Comparison of ENCODE assay signal across 23 cellular contexts in the genomic region with DNA sequence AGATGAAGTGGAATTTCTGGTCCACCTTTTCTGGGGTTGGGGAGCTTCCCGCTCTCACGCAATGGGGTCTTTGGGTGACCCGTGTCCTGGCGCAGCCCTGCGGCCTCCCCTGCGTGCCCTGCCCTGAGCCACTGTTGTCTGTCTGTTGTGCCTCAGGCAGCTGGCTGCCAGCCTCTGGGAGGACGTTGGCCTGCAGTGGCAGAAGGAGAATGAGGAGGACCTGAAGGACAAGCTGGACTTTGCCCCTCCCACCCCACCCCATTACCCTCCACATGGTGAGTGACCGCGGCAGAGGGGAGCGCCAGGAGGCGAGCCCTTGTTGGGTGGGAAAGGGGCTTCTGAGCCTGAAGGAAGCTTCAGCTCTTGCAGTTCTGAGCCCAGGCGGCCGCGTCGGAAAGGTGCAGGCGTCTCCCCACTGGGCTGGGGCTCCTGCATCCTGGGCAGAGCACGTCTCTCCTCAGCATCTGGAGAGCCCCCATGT.
"Had no signal": no experiment of that assay in that cellular context is flagged by ENCODE, and none has a peak within 500 bp of the region (broad histone marks: within the 10 kb centered on the region; RNA-seq: fewer than 3 reads in every experiment).

No MANE protein-coding gene starts in this region.

- H3K36me3 ChIP-seq: uterus had no signal

- H3K9me3 ChIP-seq: heart left ventricle, left ventricle myocardium inferior, thoracic aorta, uterus had no signal

- H3K4me3 ChIP-seq: coronary artery, dorsolateral prefrontal cortex, heart left ventricle, left ventricle myocardium inferior, thoracic aorta, uterus had no signal

- H3K27me3 ChIP-seq: dorsolateral prefrontal cortex, heart left ventricle, uterus had no signal

- H3K4me1 ChIP-seq: uterus had no signal

- DNase-seq: activated CD4-positive, alpha-beta T cell treated with anti-CD3 and anti-CD28 coated beads for 48 hours; activated CD4-positive, alpha-beta T cell treated with anti-CD3 and anti-CD28 coated beads, Interleukin-2, amount 50 U/mL, for 48 hours; activated CD8-positive, alpha-beta memory T cell treated with anti-CD3 and anti-CD28 coated beads, Interleukin-2, amount 50 U/mL, for 4 hours; activated T-cell treated with anti-CD3 and anti-CD28 coated beads, Interleukin-2, amount 50 U/mL, for 1 hour; anterior cingulate cortex; effector memory CD4-positive, alpha-beta T cell; erythroblast; left ventricle myocardium inferior; mammary epithelial cell; naive thymus-derived CD4-positive, alpha-beta T cell; nucleus accumbens; stimulated activated CD4-positive, alpha-beta T cell treated with anti-CD3 and anti-CD28 coated beads, Interleukin-12 subunit alpha, Interleukin-12 subunit beta, amount 100 ng/mL, for 4 hours; stimulated activated CD4-positive, alpha-beta T cell treated with anti-CD3 and anti-CD28 coated beads, Interleukin-4, amount 100 ng/mL, for 1 hour; stimulated activated naive CD8-positive, alpha-beta T cell treated with anti-CD3 and anti-CD28 coated beads, Interleukin-15, Interleukin-2, amounts not matched to agents 100 U/mL and 50 U/mL, for 24 hours; T-helper 1 cell; trophoblast cell; uterus had no signal

- ATAC-seq: activated CD4-positive, CD25-positive, alpha-beta regulatory T cell treated with anti-CD3 and anti-CD28 coated beads, Interleukin-2, amount 50 U/mL, for 24 hours; naive thymus-derived CD4-positive, alpha-beta T cell had no signal

- H3K27ac ChIP-seq: coronary artery, dorsolateral prefrontal cortex, heart left ventricle, left ventricle myocardium inferior, thoracic aorta, uterus, VCaP had no signal
